8 cellular contexts compared by ENCODE assay signal in the genomic region with DNA sequence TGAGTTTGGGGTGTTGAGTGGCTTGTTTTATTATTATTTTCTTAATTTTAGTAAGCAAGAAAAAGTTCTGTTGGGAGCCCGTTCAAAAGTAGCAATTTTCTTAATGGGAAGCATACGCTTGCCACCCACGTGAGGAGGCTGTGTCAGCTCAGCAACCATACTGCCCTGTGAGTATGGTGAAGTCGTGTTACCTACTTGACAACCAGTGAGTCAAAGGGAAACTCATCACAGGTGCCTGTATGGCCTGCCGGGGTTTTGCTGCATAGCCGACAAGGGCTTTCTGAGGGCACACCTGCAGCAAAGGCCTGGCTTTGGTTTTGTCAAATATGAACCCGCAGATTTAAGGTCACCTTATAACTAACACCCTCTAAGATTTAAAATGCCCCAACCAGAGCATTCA. TPM values are rescaled to one million over a fixed set of nuclear protein-coding genes. Genes with fewer than 3 reads are reported as not detected.
DNase-seq lines count a peak whose midpoint lies in the region; ATAC-seq and TF ChIP-seq lines count a peak whose summit lies in the region.

No MANE protein-coding gene starts in this region.

- no peak for TF ChIP-seq CTCF in CD8-positive, alpha-beta T cell (IDR thresholded peaks at IDR 0.05)
- no peak for TF ChIP-seq CTCF in KMS-11 (conservative IDR thresholded peaks at IDR 0.05; ENCODE audit: low read depth, low read length)
- no peak for TF ChIP-seq CTCF in WERI-Rb-1 (IDR thresholded peaks at IDR 0.05; ENCODE audit: low read depth, low read length)

- H2AFZ ChIP-seq in KMS-11 (ENCODE audit: low read depth), result peak overlapping the region; percentile 24; the same call in 1 of the 2 replicates

- H3K27me3 Mint-ChIP-seq in CD8-positive, alpha-beta T cell (ENCODE audit: low read depth), result no peaks in the 10 kb centered on the region

- peak overlapping the region; percentile 98 for H3K27ac Mint-ChIP-seq in CD8-positive, alpha-beta T cell
- peak overlapping the region; percentile 89 to 97 for H3K27ac Mint-ChIP-seq in activated naive CD4-positive, alpha-beta T cell treated with anti-CD3 and anti-CD28 coated beads, Interleukin-2, amount 50 U/mL, for 72 hours

- peak overlapping the region; percentile 58 for H3K27ac ChIP-seq in CD8-positive, alpha-beta T cell (ENCODE audit: low read depth, low read length)
- H3K27ac ChIP-seq in KMS-11 (peak overlapping the region; percentile 73), WERI-Rb-1 (no peak overlapping the region)

- POLR2A ChIA-PET in CD8-positive, alpha-beta T cell (lab: Charles Lee), result interaction anchor here (0.6 to 1.9 kb wide), 5 partner anchors 12 to 145 kb away, joined by 4 to 8 read pairs (median 7); a partner anchor contains a TSS

- CTCF ChIA-PET in CD8-positive, alpha-beta T cell (lab: Charles Lee), result interaction anchor here (1.0 to 1.9 kb wide), 3 partner anchors 8 to 44 kb away, joined by 3 to 8 read pairs (median 3); no protein-coding TSS in a partner anchor

- ATAC-seq in CD8-positive, alpha-beta T cell, result peak; percentile 48
- ATAC-seq in GM21529 (IDR thresholded peaks at IDR 0.05; ENCODE audit: unreplicated experiment), result peak; percentile 85
- ATAC-seq in activated naive CD4-positive, alpha-beta T cell treated with anti-CD3 and anti-CD28 coated beads, Interleukin-2, amount 50 U/mL, for 72 hours, result peak; percentile 78 to 86

- no peaks in the 10 kb centered on the region for H3K36me3 Mint-ChIP-seq in CD8-positive, alpha-beta T cell
- no peaks in the 10 kb centered on the region for H3K36me3 Mint-ChIP-seq in activated naive CD4-positive, alpha-beta T cell treated with anti-CD3 and anti-CD28 coated beads, Interleukin-2, amount 50 U/mL, for 72 hours

- peak overlapping the region; percentile 44; the same call in 1 of the 2 replicates for H3K9ac ChIP-seq in KMS-11

- intact Hi-C loops in CD8-positive, alpha-beta T cell (cut with DNase I, micrococcal nuclease), result loop anchor here in 1 of 2 experiments (1.0 to 5.0 kb wide), 4 partner anchors 13 to 78 kb away; a partner anchor contains a TSS

- H3K4me3 Mint-ChIP-seq in CD8-positive, alpha-beta T cell, result peak overlapping the region; percentile 29

- H3K9me3 ChIP-seq in CD8-positive, alpha-beta T cell (ENCODE audit: low read length), result no peaks in the 10 kb centered on the region
- H3K9me3 ChIP-seq in WERI-Rb-1 (ENCODE audit: severe bottlenecking), result no peaks in the 10 kb centered on the region

- peak in 3 of 7 experiments; percentile 30 to 39 (median 31) for DNase-seq in CD8-positive, alpha-beta T cell
- DNase-seq in activated naive CD4-positive, alpha-beta T cell treated with anti-CD3 and anti-CD28 coated beads, Interleukin-2, amount 50 U/mL, for 72 hours (ENCODE audit: low spot score in 2 of 2), result peak; percentile 65 to 74
- DNase-seq in HPDE6-E6E7 (ENCODE audit: extremely low spot score), result no peak
- no peak for DNase-seq in DMS79 (lab: John Stamatoyannopoulos, UW)
- no peak for DNase-seq in putamen (ENCODE audit: low spot score)
- no peak for DNase-seq in WERI-Rb-1

- no peaks in the 10 kb centered on the region for H3K9me3 Mint-ChIP-seq in CD8-positive, alpha-beta T cell
- H3K9me3 Mint-ChIP-seq in activated naive CD4-positive, alpha-beta T cell treated with anti-CD3 and anti-CD28 coated beads, Interleukin-2, amount 50 U/mL, for 72 hours, result no peaks in the 10 kb centered on the region

- H3K4me3 ChIP-seq in CD8-positive, alpha-beta T cell (ENCODE audit: low read depth, low read length), result no peak overlapping the region
- no peak overlapping the region for H3K4me3 ChIP-seq in KMS-11 (IDR thresholded peaks at IDR 0.05; ENCODE audit: insufficient read depth, low read depth, low read length)
- no peak overlapping the region for H3K4me3 ChIP-seq in WERI-Rb-1 (ENCODE audit: low read depth, low read length)

- H3K79me2 ChIP-seq in KMS-11 (ENCODE audit: insufficient read depth, low read depth), result no peaks in the 10 kb centered on the region

- peak overlapping the region; percentile 58 for H3K4me2 ChIP-seq in KMS-11

- H3K27me3 ChIP-seq in CD8-positive, alpha-beta T cell (ENCODE audit: insufficient read depth, low read length), result no peaks in the 10 kb centered on the region
- H3K27me3 ChIP-seq in KMS-11 (ENCODE audit: insufficient read depth, low read depth), result no peaks in the 10 kb centered on the region
- H3K27me3 ChIP-seq in WERI-Rb-1 (ENCODE audit: insufficient read depth, low read depth, severe bottlenecking), result no peaks in the 10 kb centered on the region

- peaks cover 74% of the 10 kb centered on the region for H3K4me1 Mint-ChIP-seq in CD8-positive, alpha-beta T cell (ENCODE audit: low read depth)

- H4K20me1 ChIP-seq in KMS-11 (ENCODE audit: insufficient read depth), result no peaks in the 10 kb centered on the region

- no peaks in the 10 kb centered on the region for H3K36me3 ChIP-seq in CD8-positive, alpha-beta T cell (ENCODE audit: insufficient read depth, low read length)
- H3K36me3 ChIP-seq in KMS-11 (ENCODE audit: insufficient read depth) (no peaks in the 10 kb centered on the region), WERI-Rb-1 (no peaks in the 10 kb centered on the region)

- peaks cover 59% of the 10 kb centered on the region for H3K4me1 ChIP-seq in CD8-positive, alpha-beta T cell (ENCODE audit: insufficient read depth, low read length)
- peaks cover 55% of the 10 kb centered on the region for H3K4me1 ChIP-seq in KMS-11 (ENCODE audit: low read depth, poor library complexity, severe bottlenecking)

RNA-seq across cellular contexts. Expression of a gene that starts 31.1 kb away (rescaled TPM):
- total RNA-seq in CD8-positive, alpha-beta T cell, result 10 to 100 TPM; 28.1 to 29.2 TPM
- total RNA-seq in activated naive CD4-positive, alpha-beta T cell treated with anti-CD3 and anti-CD28 coated beads, Interleukin-2, amount 50 U/mL, for 72 hours, result 10 to 100 TPM; 15.9 to 18.5 TPM

Comparison
In these comparisons a context has a peak if more than half of its experiments do, and no peak if none do; other contexts are left out.
1. DNase-seq: peak in activated naive CD4-positive, alpha-beta T cell treated with anti-CD3 and anti-CD28 coated beads, Interleukin-2, amount 50 U/mL, for 72 hours (2 of 2); none in HPDE6-E6E7 (single experiment), DMS79 (single experiment), putamen (single experiment) and WERI-Rb-1 (single experiment).
2. Peak in every context shown above with its lines, with median percentiles within 50 percentile points of each other: ATAC-seq.